ENCODE assay signal across 1 cellular context in the genomic region with DNA sequence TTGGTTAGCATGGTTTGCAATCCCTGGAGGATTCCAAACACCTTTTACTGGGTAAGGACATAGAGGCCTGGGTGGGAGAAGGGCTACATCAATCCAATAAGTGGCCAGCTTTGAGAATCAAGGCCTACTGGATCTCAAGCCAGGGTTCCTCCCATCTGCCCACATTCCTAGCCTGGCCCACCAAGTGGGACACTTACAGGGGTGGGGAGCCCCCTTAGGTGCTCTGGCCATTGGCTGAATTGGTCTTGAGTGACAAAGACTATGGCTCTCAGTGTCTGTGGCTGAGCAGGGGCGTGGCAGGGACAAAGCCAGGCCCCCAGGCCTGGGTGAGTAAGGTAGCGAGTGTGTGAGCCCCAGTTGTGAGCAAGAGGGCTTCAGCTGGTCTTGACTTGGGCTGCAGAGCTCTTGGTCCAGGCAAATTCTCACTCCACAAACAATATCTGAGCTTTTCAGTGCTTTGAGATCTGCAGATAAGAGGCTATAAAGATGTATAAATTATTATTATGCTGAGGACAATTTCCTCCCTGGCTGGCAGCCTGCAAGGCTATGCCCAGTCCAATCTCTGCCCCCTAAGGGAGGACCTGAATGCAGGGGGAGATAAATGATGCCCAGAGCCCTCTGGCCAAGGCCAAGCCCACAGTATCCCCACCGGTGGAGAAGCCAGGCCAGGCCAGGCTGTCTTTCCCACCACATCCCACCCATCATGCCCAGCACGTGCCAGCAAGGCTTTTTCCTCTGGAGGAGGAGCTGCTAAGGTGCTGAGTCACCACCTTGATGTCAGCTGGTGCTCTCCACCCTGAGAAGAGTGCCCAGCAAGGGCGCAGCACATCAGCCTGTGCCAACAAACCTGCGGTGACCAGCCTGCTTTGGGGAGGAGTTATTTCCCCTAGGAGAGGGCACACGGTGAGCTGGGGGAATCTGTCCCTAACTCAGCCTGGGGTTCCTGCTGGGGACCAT.
TF ChIP-seq lines count a peak whose summit lies in the region.

No MANE protein-coding gene starts in this region.

TF ChIP-seq in endothelial cell of umbilical vein, 7 proteins besides CTCF, POLR2A, EP300 and RAD21:
- TF ChIP-seq, protein P1, sequence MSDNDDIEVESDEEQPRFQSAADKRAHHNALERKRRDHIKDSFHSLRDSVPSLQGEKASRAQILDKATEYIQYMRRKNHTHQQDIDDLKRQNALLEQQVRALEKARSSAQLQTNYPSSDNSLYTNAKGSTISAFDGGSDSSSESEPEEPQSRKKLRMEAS (IDR thresholded peaks at IDR 0.05; ENCODE audit: insufficient read depth, insufficient read length), result no peak
- TF ChIP-seq FOS (IDR thresholded peaks at IDR 0.05; ENCODE audit: borderline replicate concordance, insufficient read depth, low read length) (no peak), JUN (IDR thresholded peaks at IDR 0.05; ENCODE audit: borderline replicate concordance, insufficient read depth, insufficient read length, low read depth) (no peak), POLR2AphosphoS5 (IDR thresholded peaks at IDR 0.05; ENCODE audit: insufficient read depth, low read depth, low read length) (no peak), MYC (IDR thresholded peaks at IDR 0.05; ENCODE audit: low read depth, low read length) (no peak), EZH2 (IDR thresholded peaks at IDR 0.05; ENCODE audit: borderline replicate concordance, low read depth, low read length, severe bottlenecking) (no peak), GATA2 (IDR thresholded peaks at IDR 0.05; ENCODE audit: insufficient read depth, insufficient read length, low read depth, low read length) (peak; percentile 28)
